Comparison of ENCODE assay signal across 1 cellular context in the genomic region with DNA sequence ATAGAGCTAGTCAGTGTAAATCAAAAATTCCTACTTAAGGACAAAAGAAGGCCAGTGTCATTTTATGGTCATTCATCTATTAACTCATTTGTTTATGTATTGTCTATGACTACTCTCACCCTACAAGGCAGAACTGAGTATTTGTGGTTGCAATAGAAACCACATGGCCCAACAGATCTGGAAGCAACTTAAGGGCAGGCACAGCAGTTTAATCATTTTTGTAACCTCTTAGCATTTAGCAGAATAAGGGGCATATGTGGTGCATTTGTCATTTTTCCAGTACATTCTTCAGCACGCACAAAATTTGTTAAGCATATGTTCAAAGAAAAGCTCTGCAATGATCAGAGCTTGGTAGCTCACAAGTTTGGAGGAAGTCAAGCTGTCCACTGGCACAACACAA.
TF ChIP-seq lines count a peak whose summit lies in the region.

No MANE protein-coding gene starts in this region.

TF ChIP-seq in IMR-90, 13 proteins besides CTCF, POLR2A, EP300 and RAD21:
- TF ChIP-seq SMC3 (IDR thresholded peaks at IDR 0.05; ENCODE audit: low read depth, low read length) (no peak), CHD1 (IDR thresholded peaks at IDR 0.05; ENCODE audit: low read depth, low read length) (no peak), BHLHE40 (IDR thresholded peaks at IDR 0.05; ENCODE audit: low read depth, low read length) (no peak), RCOR1 (IDR thresholded peaks at IDR 0.05; ENCODE audit: insufficient replicate concordance, low read length) (no peak), CEBPB (IDR thresholded peaks at IDR 0.05; ENCODE audit: low read depth, low read length) (0 out of 2 replicates have a peak, but pooled peaks have one; percentile 30), ELK1 (IDR thresholded peaks at IDR 0.05; ENCODE audit: borderline replicate concordance, low read depth, low read length) (no peak), MAFK (IDR thresholded peaks at IDR 0.05; ENCODE audit: low read depth, low read length) (0 out of 2 replicates have a peak, but pooled peaks have one; percentile 7), FOS (IDR thresholded peaks at IDR 0.05; ENCODE audit: low read depth, low read length) (no peak), RFX5 (IDR thresholded peaks at IDR 0.05; ENCODE audit: low read depth, low read length) (no peak), MAZ (IDR thresholded peaks at IDR 0.05; ENCODE audit: borderline replicate concordance, low read depth, low read length) (no peak), MXI1 (IDR thresholded peaks at IDR 0.05; ENCODE audit: borderline replicate concordance, low read depth, low read length) (0 out of 2 replicates have a peak, but pooled peaks have one; percentile 17), NFE2L2 (IDR thresholded peaks at IDR 0.05; ENCODE audit: low read depth, low read length) (no peak)
- TF ChIP-seq, protein P1, sequence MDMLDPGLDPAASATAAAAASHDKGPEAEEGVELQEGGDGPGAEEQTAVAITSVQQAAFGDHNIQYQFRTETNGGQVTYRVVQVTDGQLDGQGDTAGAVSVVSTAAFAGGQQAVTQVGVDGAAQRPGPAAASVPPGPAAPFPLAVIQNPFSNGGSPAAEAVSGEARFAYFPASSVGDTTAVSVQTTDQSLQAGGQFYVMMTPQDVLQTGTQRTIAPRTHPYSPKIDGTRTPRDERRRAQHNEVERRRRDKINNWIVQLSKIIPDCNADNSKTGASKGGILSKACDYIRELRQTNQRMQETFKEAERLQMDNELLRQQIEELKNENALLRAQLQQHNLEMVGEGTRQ (IDR thresholded peaks at IDR 0.05; ENCODE audit: low read depth, low read length), result peak; percentile 32; the same call in 1 of the 2 replicates
